ENCODE assay signal across 26 cellular contexts in genomic region chr14:34782031-34782430, GRCh38.
A peak's percentile ranks its signal among the peaks of the same experiment; 100 is the strongest.
DNase-seq lines count a peak whose midpoint lies in the region; ATAC-seq, FAIRE-seq and TF ChIP-seq lines count a peak whose summit lies in the region.
"Had no signal": no experiment of that assay in that cellular context is flagged by ENCODE, and none has a peak within 500 bp of the region (broad histone marks: within the 10 kb centered on the region; RNA-seq: fewer than 3 reads in every experiment).

No MANE protein-coding gene starts in this region.

- H3K27ac ChIP-seq in A549 (no peak overlapping the region), PC-9 (no peak overlapping the region)
- H3K27ac ChIP-seq: cardiac muscle cell, hepatocyte, prostate gland, SJCRH30, thoracic aorta had no signal

- H3K27ac Mint-ChIP-seq in HFFc6 = peak overlapping the region; percentile 92
- H3K27ac Mint-ChIP-seq: activated B cell treated with CpG ODN at 0.5 μM for 24 hours; activated naive CD4-positive, alpha-beta T cell treated with anti-CD3 and anti-CD28 coated beads, Interleukin-2, amount 10 ng/mL, durations not matched to agents 7 days and 5 days; B cell; GM23338 had no signal

- WGBS in A549 (ENCODE audit: missing lambda C conversion rate) = 84% methylated on average over 2 of the region's 2 CpGs

- H3K4me3 Mint-ChIP-seq in HFFc6 = peak overlapping the region; percentile 65
- H3K4me3 Mint-ChIP-seq: activated B cell treated with CpG ODN at 0.5 μM for 24 hours; activated naive CD4-positive, alpha-beta T cell treated with anti-CD3 and anti-CD28 coated beads, Interleukin-2, amount 10 ng/mL, durations not matched to agents 7 days and 5 days; B cell; GM23338 had no signal

- no peaks in the 10 kb centered on the region for H3K27me3 ChIP-seq in bronchial epithelial cell (ENCODE audit: control insufficient read depth, insufficient read depth, low read length)
- H3K27me3 ChIP-seq in PC-9 (ENCODE audit: insufficient read depth, low read depth) = no peaks in the 10 kb centered on the region
- H3K27me3 ChIP-seq: cardiac muscle cell, hepatocyte, SJCRH30 had no signal

- ATAC-seq in A549 = no peak
- ATAC-seq: GM23338 had no signal

- no TSS peak for BruUV-seq in PC-9 (replicated peaks; lab: Mats Ljungman, UMichigan)

- H3K36me3 ChIP-seq in bronchial epithelial cell (ENCODE audit: control insufficient read depth, insufficient read depth, low read length) (peaks cover 6% of the 10 kb centered on the region), PC-9 (ENCODE audit: low read depth) (peaks cover 12% of the 10 kb centered on the region; the same call in 1 of the 2 replicates)
- H3K36me3 ChIP-seq: prostate gland had no signal

- POLR2A ChIA-PET in A549 (lab: Yijun Ruan, JAX) (no interaction called here), PC-9 (lab: Charles Lee; ENCODE audit: unreplicated experiment) (no interaction called here)

- H3K9me3 ChIP-seq in A549 = no peaks in the 10 kb centered on the region
- no peaks in the 10 kb centered on the region for H3K9me3 ChIP-seq in PC-9 (ENCODE audit: insufficient read depth, low read depth)
- H3K9me3 ChIP-seq: prostate gland, SJCRH30, thoracic aorta had no signal

- H3K4me3 ChIP-seq in A549 = no peak overlapping the region
- H3K4me3 ChIP-seq in bronchial epithelial cell (ENCODE audit: low read depth, low read length) = no peak overlapping the region
- H3K4me3 ChIP-seq in fibroblast of mammary gland (ENCODE audit: control insufficient read depth, low read depth, low read length) = no peak overlapping the region
- H3K4me3 ChIP-seq in PC-9 = no peak overlapping the region
- H3K4me3 ChIP-seq: cardiac muscle cell, GM23338, hepatocyte, prostate gland, SJCRH30, thoracic aorta had no signal

- H3K4me2 ChIP-seq in A549 (no peak overlapping the region), PC-9 (no peak overlapping the region)
- H3K4me2 ChIP-seq: GM23338, hepatocyte had no signal

- H3K36me3 Mint-ChIP-seq in HFFc6 (ENCODE audit: low read depth) = peaks cover 54% of the 10 kb centered on the region

- no peak for TF ChIP-seq EP300 in A549 (IDR thresholded peaks at IDR 0.05)

- no peak for TF ChIP-seq POLR2A in A549 (IDR thresholded peaks at IDR 0.05; ENCODE audit: low read length)

- H4K20me1 ChIP-seq in PC-9 (ENCODE audit: insufficient read depth) = no peaks in the 10 kb centered on the region

- no peaks in the 10 kb centered on the region for H3K9me2 ChIP-seq in PC-9 (ENCODE audit: insufficient read depth)

- peak; percentile 43 for FAIRE-seq in A549 (lab: Jason Lieb, UNC)
- no peak for FAIRE-seq in bronchial epithelial cell (lab: Jason Lieb, UNC)

- H3K27me3 Mint-ChIP-seq in HFFc6 (ENCODE audit: insufficient read depth) = no peaks in the 10 kb centered on the region
- H3K27me3 Mint-ChIP-seq: activated B cell treated with CpG ODN at 0.5 μM for 24 hours; activated naive CD4-positive, alpha-beta T cell treated with anti-CD3 and anti-CD28 coated beads, Interleukin-2, amount 10 ng/mL, durations not matched to agents 7 days and 5 days; B cell had no signal

- peaks cover 37% of the 10 kb centered on the region for H3K4me1 Mint-ChIP-seq in HFFc6 (ENCODE audit: low read depth)
- H3K4me1 Mint-ChIP-seq: GM23338 had no signal

- H3K9me3 Mint-ChIP-seq in HFFc6 = no peaks in the 10 kb centered on the region
- H3K9me3 Mint-ChIP-seq: activated B cell treated with CpG ODN at 0.5 μM for 24 hours; activated naive CD4-positive, alpha-beta T cell treated with anti-CD3 and anti-CD28 coated beads, Interleukin-2, amount 10 ng/mL, durations not matched to agents 7 days and 5 days; GM23338 had no signal

- CTCF ChIA-PET in A549 (lab: Yijun Ruan, JAX) = no interaction called here
- CTCF ChIA-PET in PC-9 (lab: Charles Lee) = no interaction called here

- no peak for TF ChIP-seq RAD21 in A549 (conservative IDR thresholded peaks at IDR 0.05 in 1 of 2, IDR thresholded peaks at IDR 0.05 in 1 of 2)

- DNase-seq in A549 (ENCODE audit: low read depth in 1 of 2, low spot score in 1 of 2) (no peak), HFFc6 (no peak), bronchial epithelial cell (ENCODE audit: low read depth) (peak; percentile 37), fibroblast of mammary gland (ENCODE audit: low read depth) (peak; percentile 67), NOMO-1 treated with dmso at 0.1 percent for 144 hours (lab: John Stamatoyannopoulos, UW; ENCODE audit: unreplicated experiment) (no peak), Kasumi-1 (lab: John Stamatoyannopoulos, UW) (no peak), T-helper 2 cell (no peak), PC-9 (no peak)
- DNase-seq: activated B cell treated with CpG ODN at 0.5 μM for 24 hours; activated CD4-positive, alpha-beta T cell treated with anti-CD3 and anti-CD28 coated beads, Interleukin-2, amount 50 U/mL, for 1 hour; activated naive CD4-positive, alpha-beta T cell treated with anti-CD3 and anti-CD28 coated beads, Interleukin-2, amount 10 ng/mL, durations not matched to agents 7 days and 5 days; amniotic stem cell; mesendoderm; NCI-H1092; NCI-H1694 treated with DMSO at 0.1 percent for 48 hours; NCI-H2171; NCI-H524 treated with DMSO at 0.1 percent for 48 hours; SJCRH30; stimulated activated CD4-positive, alpha-beta T cell treated with anti-CD3 and anti-CD28 coated beads, Interleukin-15, amount 100 ng/mL, for 24 hours; stimulated activated naive CD4-positive, alpha-beta T cell had no signal

- H3K4me1 ChIP-seq in A549 (no peaks in the 10 kb centered on the region), PC-9 (replicated peaks; ENCODE audit: insufficient read depth) (no peaks in the 10 kb centered on the region)
- H3K4me1 ChIP-seq: prostate gland, SJCRH30 had no signal

- H3K79me2 ChIP-seq in PC-9 (ENCODE audit: low read depth) = no peaks in the 10 kb centered on the region
- H3K79me2 ChIP-seq: hepatocyte had no signal

- H3F3A ChIP-seq in PC-9 (ENCODE audit: insufficient read depth, low read depth) = no peaks in the 10 kb centered on the region

- H2AFZ ChIP-seq in PC-9 = no peak overlapping the region
- H2AFZ ChIP-seq: GM23338, hepatocyte had no signal

- intact Hi-C loops in PC-9 (cut with micrococcal nuclease; ENCODE audit: unreplicated experiment) = no loop called here

- TF ChIP-seq CTCF in A549 (IDR thresholded peaks at IDR 0.05) (no peak), HFFc6 (IDR thresholded peaks at IDR 0.05) (no peak), bronchial epithelial cell (IDR thresholded peaks at IDR 0.05; ENCODE audit: insufficient read depth, low read length, severe bottlenecking) (no peak), fibroblast of mammary gland (conservative IDR thresholded peaks at IDR 0.05; ENCODE audit: control insufficient read depth, insufficient read depth, low read depth, low read length) (no peak), PC-9 (conservative IDR thresholded peaks at IDR 0.05) (no peak)

TF ChIP-seq in A549, 52 proteins besides CTCF, POLR2A, EP300 and RAD21:
- no peak for TF ChIP-seq NPAS2 (CRISPR knock-in tag; IDR thresholded peaks at IDR 0.05; ENCODE audit: borderline replicate concordance)
- no peak for TF ChIP-seq FOSB (CRISPR knock-in tag; IDR thresholded peaks at IDR 0.05)
- no peak for TF ChIP-seq HES2 (IDR thresholded peaks at IDR 0.05)
- TF ChIP-seq CHD4 (IDR thresholded peaks at IDR 0.05; ENCODE audit: borderline replicate concordance) = no peak
- no peak for TF ChIP-seq ZFP36 (IDR thresholded peaks at IDR 0.05; ENCODE audit: borderline replicate concordance, partially characterized antibody)
- no peak for TF ChIP-seq BCL3 (IDR thresholded peaks at IDR 0.05)
- no peak for TF ChIP-seq KDM1A (IDR thresholded peaks at IDR 0.05; ENCODE audit: low read depth)
- TF ChIP-seq EHMT2 (IDR thresholded peaks at IDR 0.05; ENCODE audit: low read depth) = no peak
- no peak for TF ChIP-seq PBX3 (IDR thresholded peaks at IDR 0.05)
- TF ChIP-seq POLR2AphosphoS2 (conservative IDR thresholded peaks at IDR 0.05; ENCODE audit: low read length) = no peak
- TF ChIP-seq CBX8 (IDR thresholded peaks at IDR 0.05) = no peak
- TF ChIP-seq RARB (CRISPR knock-in tag; IDR thresholded peaks at IDR 0.05) = no peak
- no peak for TF ChIP-seq MAZ (IDR thresholded peaks at IDR 0.05; ENCODE audit: borderline replicate concordance, low read depth, low read length)

Comparison
In these comparisons a context has a peak if more than half of its experiments do, and no peak if none do; other contexts are left out.
1. DNase-seq: peak in bronchial epithelial cell (single experiment) and fibroblast of mammary gland (single experiment); none in A549 (0 of 2), HFFc6 (single experiment), NOMO-1 treated with dmso at 0.1 percent for 144 hours (single experiment), Kasumi-1 (0 of 2), T-helper 2 cell (0 of 5) and PC-9 (0 of 2).